In genomic region chr14:50058112-50058511, GRCh38 we compare ENCODE assay signal across 14 cellular contexts. TPM values are rescaled to one million over a fixed set of nuclear protein-coding genes. Genes with fewer than 3 reads are reported as not detected.
DNase-seq lines count a peak whose midpoint lies in the region; ATAC-seq and TF ChIP-seq lines count a peak whose summit lies in the region.
"Had no signal": no experiment of that assay in that cellular context is flagged by ENCODE, and none has a peak within 500 bp of the region (broad histone marks: within the 10 kb centered on the region; RNA-seq: fewer than 3 reads in every experiment).

No MANE protein-coding gene starts in this region.

- peak overlapping the region in 5 of 8 donors; percentile 17 to 87 (median 42) for H3K27ac Mint-ChIP-seq in CD8-positive, alpha-beta memory T cell
- H3K27ac Mint-ChIP-seq: HFFc6 had no signal

- H3K4me3 ChIP-seq in CD8-positive, alpha-beta memory T cell (ENCODE audit: low read length): no peak overlapping the region
- no peak overlapping the region for H3K4me3 ChIP-seq in Panc1 (ENCODE audit: low read depth in 2 of 2, low read length in 2 of 2)
- H3K4me3 ChIP-seq: MG63, SK-N-MC had no signal

- no peaks in the 10 kb centered on the region for H3K36me3 Mint-ChIP-seq in CD8-positive, alpha-beta memory T cell

- intact Hi-C loops in Panc1 (cut with micrococcal nuclease; ENCODE audit: unreplicated experiment): no loop called here
- intact Hi-C loops in left colon (cut with DNase I, micrococcal nuclease): no loop called here

- ATAC-seq in Panc1 (no peak), left colon (peak; percentile 71), HG02759 (IDR thresholded peaks at IDR 0.05; ENCODE audit: unreplicated experiment) (no peak), GM18870 (IDR thresholded peaks at IDR 0.05; ENCODE audit: unreplicated experiment) (no peak)
- ATAC-seq in activated CD4-positive, CD25-positive, alpha-beta regulatory T cell treated with anti-CD3 and anti-CD28 coated beads, Interleukin-2, amount 50 U/mL, for 24 hours: no peak

- BruUV-seq in Panc1 (replicated peaks; lab: Mats Ljungman, UMichigan): no TSS peak

- CTCF ChIA-PET in CD8-positive, alpha-beta memory T cell (lab: Charles Lee): no interaction called here
- CTCF ChIA-PET in Panc1 (lab: Charles Lee): no interaction called here

- POLR2A ChIA-PET in CD8-positive, alpha-beta memory T cell (lab: Charles Lee): interaction anchor here (0.5 kb wide), 1 partner anchor 11 kb away, joined by 3 read pairs; no protein-coding TSS in a partner anchor
- POLR2A ChIA-PET in Panc1 (lab: Charles Lee): no interaction called here

- in situ Hi-C loops in Panc1 (cut with HindIII; ENCODE audit: low pct_unique_long_range_greater_than_20kb, low sequenced_read_pairs): no loop called here

- H3K4me1 Mint-ChIP-seq in CD8-positive, alpha-beta memory T cell: peaks cover 44 to 68% (median 65%) of the 10 kb centered on the region in 3 donors

- H3K9me3 Mint-ChIP-seq in CD8-positive, alpha-beta memory T cell: no peaks in the 10 kb centered on the region
- H3K9me3 Mint-ChIP-seq: HFFc6 had no signal

- no peaks in the 10 kb centered on the region for H3K27me3 ChIP-seq in CD8-positive, alpha-beta memory T cell (ENCODE audit: insufficient read depth, low read length, poor library complexity, severe bottlenecking)
- H3K27me3 ChIP-seq in Panc1 (ENCODE audit: control insufficient read depth, insufficient read depth, low read length): no peaks in the 10 kb centered on the region
- H3K27me3 ChIP-seq: MG63 had no signal

- DNase-seq in CD8-positive, alpha-beta memory T cell: no peak
- DNase-seq in Panc1 (ENCODE audit: low read depth, low spot score): no peak
- peak in 1 of 2 donors; percentile 20 for DNase-seq in left colon
- DNase-seq in stimulated activated CD8-positive, alpha-beta memory T cell treated with anti-CD3 and anti-CD28 coated beads, Interleukin-4, amount 100 ng/mL, for 48 hours: peak; percentile 19
- DNase-seq: ACHN, HFFc6, MG63, NCI-H1092 treated with DMSO at 0.1 percent for 48 hours, NCI-H187, NCI-H510A had no signal

- no peaks in the 10 kb centered on the region for H3K27me3 Mint-ChIP-seq in CD8-positive, alpha-beta memory T cell

- H3K4me1 ChIP-seq in CD8-positive, alpha-beta memory T cell (ENCODE audit: insufficient read depth, low read length): peaks cover 44% of the 10 kb centered on the region
- peaks cover 38% of the 10 kb centered on the region for H3K4me1 ChIP-seq in Panc1 (ENCODE audit: control insufficient read depth, insufficient read depth, low read length)

- no peak overlapping the region for H3K4me3 Mint-ChIP-seq in CD8-positive, alpha-beta memory T cell
- H3K4me3 Mint-ChIP-seq: HFFc6 had no signal

- no peaks in the 10 kb centered on the region for H3K36me3 ChIP-seq in CD8-positive, alpha-beta memory T cell (ENCODE audit: insufficient read depth, low read length)
- no peaks in the 10 kb centered on the region for H3K36me3 ChIP-seq in Panc1 (ENCODE audit: control insufficient read depth, insufficient read depth, low read length)
- H3K36me3 ChIP-seq: MG63 had no signal

- no peaks in the 10 kb centered on the region for H3K9me3 ChIP-seq in CD8-positive, alpha-beta memory T cell (ENCODE audit: low read length)
- no peaks in the 10 kb centered on the region for H3K9me3 ChIP-seq in Panc1 (ENCODE audit: control insufficient read depth, insufficient read depth, low read depth, low read length)
- H3K9me3 ChIP-seq: MG63 had no signal

- no peak overlapping the region for H3K27ac ChIP-seq in CD8-positive, alpha-beta memory T cell (ENCODE audit: low read depth, low read length)
- peak overlapping the region; percentile 63 for H3K27ac ChIP-seq in Panc1 (ENCODE audit: low read length)
- H3K27ac ChIP-seq: SK-N-MC had no signal

- no peak for TF ChIP-seq CTCF in Panc1 (IDR thresholded peaks at IDR 0.05)

RNA-seq across cellular contexts. Expression of gene VCPKMT, which starts 58.3 kb away (rescaled TPM):
- 10 to 100 TPM; 16.5 to 19.9 TPM for total RNA-seq in CD8-positive, alpha-beta memory T cell
- 11.7 TPM for polyA plus RNA-seq in CD8-positive, alpha-beta memory T cell
- total RNA-seq in Panc1 (2021; ENCODE audit: unreplicated experiment): 6.1 TPM
- polyA plus RNA-seq in Panc1 (2012; ENCODE audit: insufficient read length): 3.7 TPM
- 1 to 10 TPM; 4.3 to 5.4 TPM for total RNA-seq in left colon
